ENCODE assay signal across 16 cellular contexts in the genomic region with DNA sequence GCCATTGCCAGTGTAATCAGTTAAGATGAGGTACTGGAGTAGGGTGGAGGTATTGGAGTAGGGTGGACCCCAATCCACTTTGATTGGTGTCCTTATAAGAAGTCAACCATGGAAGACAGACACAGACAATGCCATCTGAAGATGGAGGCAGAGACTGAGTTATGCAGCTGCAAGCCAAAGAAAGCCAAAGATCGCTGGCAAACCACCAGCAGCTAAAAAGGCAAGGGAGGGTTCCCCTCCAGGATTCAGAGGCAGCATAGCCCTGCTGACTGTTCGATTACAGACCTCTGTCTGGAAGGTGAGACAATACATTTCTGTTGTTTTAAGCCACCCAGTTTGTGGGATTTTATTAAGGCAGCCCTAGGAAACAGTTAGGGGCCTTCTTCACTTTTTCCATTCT. TPM values are rescaled to one million over a fixed set of nuclear protein-coding genes. Genes with fewer than 3 reads are reported as not detected.
"Had no signal": no experiment of that assay in that cellular context is flagged by ENCODE, and none has a peak within 500 bp of the region (broad histone marks: within the 10 kb centered on the region; RNA-seq: fewer than 3 reads in every experiment).

No MANE protein-coding gene starts in this region.

- ATAC-seq: activated naive CD4-positive, alpha-beta T cell treated with anti-CD3 and anti-CD28 coated beads, Interleukin-2, amount 50 U/mL, for 72 hours; lower lobe of right lung; stimulated activated effector memory CD8-positive, alpha-beta T cell treated with anti-CD3 and anti-CD28 coated beads, Interleukin-12 subunit alpha, Interleukin-12 subunit beta, amount 100 ng/mL, for 72 hours had no signal

- H3K4me1 Mint-ChIP-seq: activated CD4-positive, alpha-beta T cell treated with anti-CD3 and anti-CD28 coated beads, Interleukin-2, amount 10 ng/mL, durations not matched to agents 7 days and 5 days; naive B cell; stimulated activated effector memory CD8-positive, alpha-beta T cell treated with anti-CD3 and anti-CD28 coated beads, Interleukin-12 subunit alpha, Interleukin-12 subunit beta, amount 100 ng/mL, for 72 hours had no signal

- H3K4me3 ChIP-seq: breast epithelium, esophagus squamous epithelium, lower lobe of right lung had no signal

- H3K27ac ChIP-seq: breast epithelium, esophagus squamous epithelium, lower lobe of right lung had no signal

- H3K27ac Mint-ChIP-seq: activated CD4-positive, alpha-beta T cell treated with anti-CD3 and anti-CD28 coated beads, Interleukin-2, amount 10 ng/mL, durations not matched to agents 7 days and 5 days; activated naive CD4-positive, alpha-beta T cell treated with anti-CD3 and anti-CD28 coated beads, Interleukin-2, amount 50 U/mL, for 72 hours; naive B cell; stimulated activated effector memory CD8-positive, alpha-beta T cell treated with anti-CD3 and anti-CD28 coated beads, Interleukin-12 subunit alpha, Interleukin-12 subunit beta, amount 100 ng/mL, for 72 hours; type B pancreatic cell had no signal

- H3K4me1 ChIP-seq: breast epithelium, esophagus squamous epithelium, lower lobe of right lung had no signal

- H3K9me3 Mint-ChIP-seq: activated CD4-positive, alpha-beta T cell treated with anti-CD3 and anti-CD28 coated beads, Interleukin-2, amount 10 ng/mL, durations not matched to agents 7 days and 5 days; activated naive CD4-positive, alpha-beta T cell treated with anti-CD3 and anti-CD28 coated beads, Interleukin-2, amount 50 U/mL, for 72 hours; mesothelial cell of epicardium; naive B cell; stimulated activated effector memory CD8-positive, alpha-beta T cell treated with anti-CD3 and anti-CD28 coated beads, Interleukin-12 subunit alpha, Interleukin-12 subunit beta, amount 100 ng/mL, for 72 hours; type B pancreatic cell had no signal

- H3K36me3 ChIP-seq: breast epithelium, esophagus squamous epithelium, lower lobe of right lung had no signal

- H3K4me3 Mint-ChIP-seq: activated CD4-positive, alpha-beta T cell treated with anti-CD3 and anti-CD28 coated beads, Interleukin-2, amount 10 ng/mL, durations not matched to agents 7 days and 5 days; mesothelial cell of epicardium; naive B cell; stimulated activated effector memory CD8-positive, alpha-beta T cell treated with anti-CD3 and anti-CD28 coated beads, Interleukin-12 subunit alpha, Interleukin-12 subunit beta, amount 100 ng/mL, for 72 hours; type B pancreatic cell had no signal

- H3K27me3 Mint-ChIP-seq: activated CD4-positive, alpha-beta T cell treated with anti-CD3 and anti-CD28 coated beads, Interleukin-2, amount 10 ng/mL, durations not matched to agents 7 days and 5 days; naive B cell; type B pancreatic cell had no signal

- DNase-seq: activated CD4-positive, alpha-beta T cell treated with anti-CD3 and anti-CD28 coated beads, Interleukin-2, amount 10 ng/mL, durations not matched to agents 7 days and 5 days; activated CD4-positive, CD25-positive, alpha-beta regulatory T cell; activated effector memory CD4-positive, alpha-beta T cell treated with Interleukin-2 at 50 U/mL for 16 hours; amygdala; esophagus squamous epithelium; hippocampal formation; kidney glomerular epithelial cell; lower lobe of right lung; naive B cell had no signal

- H3K9me3 ChIP-seq: breast epithelium, esophagus squamous epithelium, lower lobe of right lung had no signal

- H3K27me3 ChIP-seq: breast epithelium, esophagus squamous epithelium had no signal

- H3K36me3 Mint-ChIP-seq: activated naive CD4-positive, alpha-beta T cell treated with anti-CD3 and anti-CD28 coated beads, Interleukin-2, amount 50 U/mL, for 72 hours; naive B cell; type B pancreatic cell had no signal

RNA-seq across cellular contexts. Expression of a gene that starts 30.5 kb away (rescaled TPM):
- total RNA-seq: activated CD4-positive, alpha-beta T cell treated with anti-CD3 and anti-CD28 coated beads, Interleukin-2, amount 10 ng/mL, durations not matched to agents 7 days and 5 days; activated CD8-positive, alpha-beta memory T cell treated with anti-CD3 and anti-CD28 coated beads for 36 hours; T-helper 2 cell treated with Interferon-gamma antibody and Interleukin-4, amounts not matched to agents 100 ng/mL and 5 ng/mL, for 36 hours had no signal
